ENCODE assay signal across 8 cellular contexts in the genomic region with DNA sequence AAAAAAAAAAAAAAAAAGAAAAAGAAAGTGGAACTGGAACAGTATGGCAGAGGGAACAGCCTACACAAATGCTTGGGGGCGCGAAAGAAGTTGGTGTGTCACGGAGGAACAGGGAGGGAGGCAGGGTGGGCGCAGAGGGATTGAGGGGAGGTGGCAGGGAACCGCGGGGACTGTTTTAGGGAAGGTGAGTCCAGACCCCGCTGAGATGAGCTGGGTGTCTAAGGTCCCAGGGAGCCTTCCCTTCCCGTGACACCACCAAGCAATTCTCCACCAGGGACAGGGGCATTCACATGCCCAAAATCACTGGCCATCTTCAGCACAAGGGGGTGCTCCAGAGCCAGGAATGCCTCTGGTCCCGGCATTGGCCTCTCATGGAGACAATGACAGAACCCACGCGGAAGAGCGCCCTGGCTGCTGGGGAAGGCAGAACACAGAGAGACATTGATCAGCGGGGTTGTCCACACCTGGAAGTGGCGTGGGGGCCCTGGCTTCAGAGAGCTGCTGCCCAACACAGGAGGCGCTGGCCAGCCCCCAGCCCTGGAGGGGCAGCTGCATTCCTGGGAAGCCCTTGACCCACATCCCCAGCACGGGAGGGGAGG. TPM values are rescaled to one million over a fixed set of nuclear protein-coding genes. Genes with fewer than 3 reads are reported as not detected.
A peak's percentile ranks its signal among the peaks of the same experiment; 100 is the strongest.
DNase-seq lines count a peak whose midpoint lies in the region; ATAC-seq, FAIRE-seq and TF ChIP-seq lines count a peak whose summit lies in the region.

No MANE protein-coding gene starts in this region.

- intact Hi-C loops in endothelial cell of umbilical vein (cut with micrococcal nuclease) = loop anchor here (1.0 to 5.0 kb wide), 3 partner anchors 41 to 337 kb away; no protein-coding TSS in a partner anchor
- intact Hi-C loops in vagina (cut with DNase I) = loop anchor here (5.0 kb wide), 1 partner anchor 113 kb away; a partner anchor contains a TSS

- peaks cover 17% of the 10 kb centered on the region for H3K36me3 ChIP-seq in MM.1S (replicated peaks; ENCODE audit: insufficient read depth, low read length)
- peaks cover 2 to 18% of the 10 kb centered on the region in 2 experiments for H3K36me3 ChIP-seq in endothelial cell of umbilical vein (ENCODE audit: control insufficient read depth in 2 of 2, extremely low read depth in 1 of 2, insufficient read depth in 2 of 2, low read length in 2 of 2)
- peaks cover 0 to 22% of the 10 kb centered on the region in 2 donors for H3K36me3 ChIP-seq in vagina

- H3K9ac ChIP-seq in MM.1S (ENCODE audit: low read length) (no peak overlapping the region), endothelial cell of umbilical vein (replicated peaks; ENCODE audit: extremely low read depth, insufficient read depth, low read length) (no peak overlapping the region)

- no peaks in the 10 kb centered on the region for H3K9me1 ChIP-seq in endothelial cell of umbilical vein (replicated peaks; ENCODE audit: control insufficient read depth, extremely low read depth, insufficient read depth, low read length)

- H2AFZ ChIP-seq in MM.1S (ENCODE audit: low read length) (no peak overlapping the region), endothelial cell of umbilical vein (ENCODE audit: low read depth, low read length) (no peak overlapping the region)

- CTCF ChIA-PET in endothelial cell of umbilical vein (lab: Charles Lee) = interaction anchor here (0.6 to 3.2 kb wide), 13 partner anchors 13 to 327 kb away, joined by 3 to 13 read pairs (median 3); a partner anchor contains a TSS

- dilution Hi-C loops in endothelial cell of umbilical vein (cut with MboI; ENCODE audit: extremely low pct_ligation_motif_present, low sequenced_read_pairs) = no loop called here

- H3K4me3 ChIP-seq in MM.1S (ENCODE audit: low read length) (no peak overlapping the region), WI38 (ENCODE audit: low read depth, low read length) (no peak overlapping the region), endothelial cell of umbilical vein (replicated peaks in 1 of 3; ENCODE audit: insufficient read depth in 1 of 3, low read depth in 1 of 3, low read length in 3 of 3) (no peak overlapping the region), vagina (no peak overlapping the region)

- H3K9me3 ChIP-seq in MM.1S (replicated peaks; ENCODE audit: insufficient read depth, low read length) = no peaks in the 10 kb centered on the region
- H3K9me3 ChIP-seq in endothelial cell of umbilical vein (replicated peaks; ENCODE audit: control insufficient read depth, insufficient read depth, low read length) = no peaks in the 10 kb centered on the region
- no peaks in the 10 kb centered on the region for H3K9me3 ChIP-seq in vagina

- H3K27me3 ChIP-seq in MM.1S (replicated peaks; ENCODE audit: insufficient read depth, low read length) = no peaks in the 10 kb centered on the region
- H3K27me3 ChIP-seq in endothelial cell of umbilical vein (ENCODE audit: control insufficient read depth in 2 of 2, insufficient read depth in 2 of 2, low read length in 2 of 2) = no peaks in the 10 kb centered on the region
- no peaks in the 10 kb centered on the region for H3K27me3 ChIP-seq in vagina

- BruUV-seq in endothelial cell of umbilical vein (replicated peaks; lab: Mats Ljungman, UMichigan) = no TSS peak

- H3K9me2 ChIP-seq in MM.1S (replicated peaks; ENCODE audit: insufficient read depth, low read length) = no peaks in the 10 kb centered on the region

- peaks cover 32% of the 10 kb centered on the region for H4K20me1 ChIP-seq in MM.1S (ENCODE audit: insufficient read depth, low read length)
- no peaks in the 10 kb centered on the region for H4K20me1 ChIP-seq in endothelial cell of umbilical vein (replicated peaks; ENCODE audit: control insufficient read depth, extremely low read depth, insufficient read depth, low read length)

- TF ChIP-seq CTCF in MM.1S (IDR thresholded peaks at IDR 0.05; ENCODE audit: low read length) (peak; percentile 60), WI38 (IDR thresholded peaks at IDR 0.05; ENCODE audit: low read depth, low read length) (peak; percentile 48), endothelial cell of umbilical vein (IDR thresholded peaks at IDR 0.05; ENCODE audit: extremely low read depth in 1 of 2, insufficient read depth in 1 of 2, low read depth in 1 of 2, low read length in 2 of 2) (peak; percentile 43 to 56), vagina (IDR thresholded peaks at IDR 0.05) (peak; percentile 22 to 39 (median 34))

- H3K4me2 ChIP-seq in MM.1S (ENCODE audit: low read depth, low read length) (no peak overlapping the region), endothelial cell of umbilical vein (ENCODE audit: insufficient read depth, low read length) (no peak overlapping the region)

- no peak overlapping the region for H3K27ac ChIP-seq in MM.1S (ENCODE audit: low read length)
- no peak overlapping the region for H3K27ac ChIP-seq in endothelial cell of umbilical vein (ENCODE audit: insufficient read depth, low read depth, low read length)
- peak overlapping the region; percentile 27 for H3K27ac ChIP-seq in vagina

- peaks cover 40% of the 10 kb centered on the region for H3F3A ChIP-seq in MM.1S (ENCODE audit: insufficient read depth, low read length)

- H3K79me2 ChIP-seq in MM.1S (ENCODE audit: low read length) (peaks cover 51% of the 10 kb centered on the region), endothelial cell of umbilical vein (ENCODE audit: control insufficient read depth, insufficient read depth, low read length) (peaks cover 40% of the 10 kb centered on the region)

- no peak for ATAC-seq in GM18861 (IDR thresholded peaks at IDR 0.05; ENCODE audit: unreplicated experiment)

- peak; percentile 74 for DNase-seq in activated CD8-positive, alpha-beta memory T cell treated with anti-CD3 and anti-CD28 coated beads for 24 hours
- no peak for DNase-seq in activated CD8-positive, alpha-beta memory T cell treated with anti-CD3 and anti-CD28 coated beads, Interleukin-2, amount 50 U/mL, for 48 hours
- DNase-seq in MM.1S (peak; percentile 63), endothelial cell of umbilical vein (ENCODE audit: low read depth, low spot score) (peak; percentile 60), midbrain (lab: John Stamatoyannopoulos, UW) (peak; percentile 74), vagina (ENCODE audit: extremely low spot score in 2 of 2) (no peak)

- H3K4me1 ChIP-seq in MM.1S (ENCODE audit: low read length) (peaks cover 26% of the 10 kb centered on the region), endothelial cell of umbilical vein (ENCODE audit: control insufficient read depth, extremely low read depth, insufficient read depth, low read length) (peaks cover 27% of the 10 kb centered on the region), vagina (peaks cover 59% of the 10 kb centered on the region)

- peak; percentile 86 for FAIRE-seq in endothelial cell of umbilical vein (lab: Jason Lieb, UNC)

- TF ChIP-seq POLR2A in endothelial cell of umbilical vein (IDR thresholded peaks at IDR 0.05; ENCODE audit: low read depth, low read length) = no peak
- TF ChIP-seq POLR2A in vagina (IDR thresholded peaks at IDR 0.05) = no peak

- POLR2A ChIA-PET in endothelial cell of umbilical vein (lab: Charles Lee) = no interaction called here

RNA-seq across cellular contexts. Expression of a gene that starts 6.9 kb away (rescaled TPM):
- not detected in 2 replicates for total RNA-seq in endothelial cell of umbilical vein
- 0.03 TPM in 1 of 2 replicates, not detected in the other for polyA plus RNA-seq in endothelial cell of umbilical vein
- polyA plus RNA-seq in endothelial cell of umbilical vein (2011; cell fraction: cytosol; rRNA removed) = not detected in 2 replicates
- polyA plus RNA-seq in endothelial cell of umbilical vein (2011; cell fraction: nucleus; rRNA removed) = not detected in 2 replicates
- not detected in 2 replicates for polyA plus RNA-seq in endothelial cell of umbilical vein (2012)
- not detected in 2 replicates for polyA minus RNA-seq in endothelial cell of umbilical vein
- polyA minus RNA-seq in endothelial cell of umbilical vein (2011; cell fraction: cytosol; rRNA and poly(A)+ RNA removed) = not detected
- polyA minus RNA-seq in endothelial cell of umbilical vein (2011; cell fraction: nucleus; rRNA and poly(A)+ RNA removed) = not detected in 2 replicates
- total RNA-seq in vagina = 2.0 TPM

RNA-seq across cellular contexts. Expression of a gene that starts 18.8 kb away (rescaled TPM):
- not detected in 2 replicates for total RNA-seq in endothelial cell of umbilical vein
- polyA plus RNA-seq in endothelial cell of umbilical vein = not detected in 2 replicates
- polyA plus RNA-seq in endothelial cell of umbilical vein (2011; cell fraction: cytosol; rRNA removed) = not detected in 2 replicates
- polyA plus RNA-seq in endothelial cell of umbilical vein (2011; cell fraction: nucleus; rRNA removed) = not detected in 2 replicates
- 0.21 TPM in 1 of 2 replicates, not detected in the other for polyA plus RNA-seq in endothelial cell of umbilical vein (2012)
- not detected in 2 replicates for polyA minus RNA-seq in endothelial cell of umbilical vein
- polyA minus RNA-seq in endothelial cell of umbilical vein (2011; cell fraction: cytosol; rRNA and poly(A)+ RNA removed) = not detected
- polyA minus RNA-seq in endothelial cell of umbilical vein (2011; cell fraction: nucleus; rRNA and poly(A)+ RNA removed) = not detected in 2 replicates
- total RNA-seq in vagina = not detected

RNA-seq across cellular contexts. Expression of a gene that starts 25.9 kb away (rescaled TPM):
- total RNA-seq in endothelial cell of umbilical vein (7.5 and 9.6 TPM in 2 replicates), vagina (2.7 TPM)
- polyA plus RNA-seq in endothelial cell of umbilical vein = 3.3 and 4.3 TPM in 2 replicates
- polyA plus RNA-seq in endothelial cell of umbilical vein (2011; cell fraction: cytosol; rRNA removed) = 0.37 and 0.86 TPM in 2 replicates
- polyA plus RNA-seq in endothelial cell of umbilical vein (2011; cell fraction: nucleus; rRNA removed) = 22.0 and 22.7 TPM in 2 replicates
- 1.9 and 2.9 TPM in 2 replicates for polyA plus RNA-seq in endothelial cell of umbilical vein (2012)
- polyA minus RNA-seq in endothelial cell of umbilical vein = 0.80 and 0.98 TPM in 2 replicates
- 3.6 TPM for polyA minus RNA-seq in endothelial cell of umbilical vein (2011; cell fraction: cytosol; rRNA and poly(A)+ RNA removed)
- polyA minus RNA-seq in endothelial cell of umbilical vein (2011; cell fraction: nucleus; rRNA and poly(A)+ RNA removed) = 4.2 and 6.6 TPM in 2 replicates

RNA-seq across cellular contexts. Expression of a gene that starts 32.9 kb away (rescaled TPM):
- total RNA-seq in endothelial cell of umbilical vein (not detected in 2 replicates), vagina (not detected)
- not detected in 2 replicates for polyA plus RNA-seq in endothelial cell of umbilical vein
- polyA plus RNA-seq in endothelial cell of umbilical vein (2011; cell fraction: cytosol; rRNA removed) = not detected in 2 replicates
- not detected in 2 replicates for polyA plus RNA-seq in endothelial cell of umbilical vein (2011; cell fraction: nucleus; rRNA removed)
- polyA plus RNA-seq in endothelial cell of umbilical vein (2012) = not detected in 2 replicates
- polyA minus RNA-seq in endothelial cell of umbilical vein = not detected in 2 replicates
- polyA minus RNA-seq in endothelial cell of umbilical vein (2011; cell fraction: cytosol; rRNA and poly(A)+ RNA removed) = not detected
- not detected in 2 replicates for polyA minus RNA-seq in endothelial cell of umbilical vein (2011; cell fraction: nucleus; rRNA and poly(A)+ RNA removed)

RNA-seq across cellular contexts. Expression of a gene that starts 38.4 kb away (rescaled TPM):
- total RNA-seq in endothelial cell of umbilical vein = 140 and 164 TPM in 2 replicates
- 19.1 and 21.5 TPM in 2 replicates for polyA plus RNA-seq in endothelial cell of umbilical vein
- 37.2 and 46.9 TPM in 2 replicates for polyA plus RNA-seq in endothelial cell of umbilical vein (2011; cell fraction: cytosol; rRNA removed)
- 97.6 and 105 TPM in 2 replicates for polyA plus RNA-seq in endothelial cell of umbilical vein (2011; cell fraction: nucleus; rRNA removed)
- polyA plus RNA-seq in endothelial cell of umbilical vein (2012) = 94.8 and 130 TPM in 2 replicates
- 27.4 and 29.2 TPM in 2 replicates for polyA minus RNA-seq in endothelial cell of umbilical vein
- polyA minus RNA-seq in endothelial cell of umbilical vein (2011; cell fraction: cytosol; rRNA and poly(A)+ RNA removed) = 44.2 TPM
- 50.4 and 106 TPM in 2 replicates for polyA minus RNA-seq in endothelial cell of umbilical vein (2011; cell fraction: nucleus; rRNA and poly(A)+ RNA removed)
- total RNA-seq in vagina = 71.2 TPM

Comparison
In these comparisons a context has a peak if more than half of its experiments do, and no peak if none do; other contexts are left out.
1. DNase-seq: peak in activated CD8-positive, alpha-beta memory T cell treated with anti-CD3 and anti-CD28 coated beads for 24 hours (single experiment), MM.1S (single experiment), endothelial cell of umbilical vein (single experiment) and midbrain (single experiment); none in activated CD8-positive, alpha-beta memory T cell treated with anti-CD3 and anti-CD28 coated beads, Interleukin-2, amount 50 U/mL, for 48 hours (single experiment) and vagina (0 of 2).
2. Peak in every context shown above with its lines, with median percentiles within 50 percentile points of each other: CTCF ChIP-seq.